In genomic region chr2:220202066-220202465, GRCh38 we compare ENCODE assay signal across 22 cellular contexts.
"Had no signal": no experiment of that assay in that cellular context is flagged by ENCODE, and none has a peak within 500 bp of the region (broad histone marks: within the 10 kb centered on the region; RNA-seq: fewer than 3 reads in every experiment).

No MANE protein-coding gene starts in this region.

- DNase-seq: stimulated activated CD4-positive, alpha-beta T cell treated with anti-CD3 and anti-CD28 coated beads, Interleukin-2, amount 100 ng/mL, for 48 hours; stimulated activated CD4-positive, alpha-beta T cell treated with anti-CD3 and anti-CD28 coated beads, Interleukin-4, amount 100 ng/mL, for 1 hour; stimulated activated CD4-positive, alpha-beta T cell treated with anti-CD3 and anti-CD28 coated beads, Interleukin-4, amount 100 ng/mL, for 24 hours; stimulated activated CD4-positive, alpha-beta T cell treated with anti-CD3 and anti-CD28 coated beads, Interleukin-4, amount 100 ng/mL, for 4 hours; stimulated activated CD8-positive, alpha-beta memory T cell treated with anti-CD3 and anti-CD28 coated beads, Interleukin-4, amount 100 ng/mL, for 48 hours; stimulated activated naive B cell treated with anti-CD40 and anti-IgM and Interleukin-4, amounts not matched to agents 10 μg/mL and 1 μg/mL and 100 μg/mL, for 72 hours; stimulated activated naive CD4-positive, alpha-beta T cell; stimulated activated naive CD4-positive, alpha-beta T cell treated with Interleukin-2 at 50 U/mL for 16 hours; stimulated activated naive CD8-positive, alpha-beta T cell treated with anti-CD3 and anti-CD28 coated beads, Interleukin-15, amount 100 ng/mL, for 72 hours; stimulated activated naive CD8-positive, alpha-beta T cell treated with anti-CD3 and anti-CD28 coated beads, Interleukin-15, Interleukin-2, amounts not matched to agents 100 U/mL and 50 U/mL, for 24 hours; stomach; substantia nigra; testis; thyroid gland; tibial artery; transverse colon; trophoblast cell; upper lobe of left lung; upper lobe of right lung; uterus had no signal

- ATAC-seq: stimulated activated effector memory CD8-positive, alpha-beta T cell treated with anti-CD3 and anti-CD28 coated beads, Interleukin-12 subunit alpha, Interleukin-12 subunit beta, amount 100 ng/mL, for 72 hours; stimulated activated memory B cell treated with anti-CD40 and anti-IgM and Interleukin-4, amounts not matched to agents 10 μg/mL and 1 μg/mL and 100 μg/mL, for 72 hours; stimulated activated naive B cell treated with anti-CD40 and anti-IgM and Interleukin-4, amounts not matched to agents 10 μg/mL and 1 μg/mL and 100 μg/mL, for 72 hours; stimulated activated naive CD8-positive, alpha-beta T cell treated with anti-CD3 and anti-CD28 coated beads, Interleukin-15, amount 100 ng/mL, for 72 hours; stimulated activated naive CD8-positive, alpha-beta T cell treated with anti-CD3 and anti-CD28 coated beads, Interleukin-15, Interleukin-2, amounts not matched to agents 100 U/mL and 50 U/mL, for 24 hours; upper lobe of right lung had no signal
